13 cellular contexts compared by ENCODE assay signal in the genomic region with DNA sequence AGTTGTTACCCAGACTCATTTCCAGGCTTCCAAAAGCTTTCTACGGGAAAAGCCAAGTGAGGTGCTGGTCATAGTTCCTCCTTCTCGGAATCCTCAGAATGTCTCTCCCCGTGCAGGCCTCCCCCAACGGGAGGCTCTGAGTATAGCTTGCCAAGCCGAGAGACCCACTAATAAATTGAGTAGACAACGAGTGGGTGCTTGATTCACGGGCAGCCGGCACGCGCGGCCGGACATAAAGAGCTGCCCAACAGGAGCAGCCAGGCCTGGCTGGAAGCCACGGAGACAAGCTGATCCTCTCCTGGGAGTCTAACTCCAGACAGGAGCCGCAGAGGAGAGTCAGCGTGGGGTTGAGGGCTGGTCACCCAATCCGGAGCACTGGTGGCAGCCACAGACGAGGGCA. TPM values are rescaled to one million over a fixed set of nuclear protein-coding genes. Genes with fewer than 3 reads are reported as not detected.
DNase-seq lines count a peak whose midpoint lies in the region; TF ChIP-seq lines count a peak whose summit lies in the region.
"Had no signal": no experiment of that assay in that cellular context is flagged by ENCODE, and none has a peak within 500 bp of the region (broad histone marks: within the 10 kb centered on the region; RNA-seq: fewer than 3 reads in every experiment).

No MANE protein-coding gene starts in this region.

- TF ChIP-seq EP300 in SK-N-SH (IDR thresholded peaks at IDR 0.05; ENCODE audit: borderline replicate concordance in 1 of 2, low read depth in 1 of 2, low read length in 1 of 2): no peak

- H3K79me2 ChIP-seq in SK-N-SH (ENCODE audit: insufficient read depth): no peaks in the 10 kb centered on the region

- H3K27ac ChIP-seq in adrenal gland (no peak overlapping the region), SK-N-SH (ENCODE audit: low read depth in 2 of 2, low read length in 1 of 2) (no peak overlapping the region)

- CTCF ChIA-PET in SK-N-SH (lab: Yijun Ruan, JAX): interaction anchor here (1.3 to 1.4 kb wide), 2 partner anchors 9 kb away, joined by 4 read pairs; no protein-coding TSS in a partner anchor

- H3F3A ChIP-seq in SK-N-SH (replicated peaks; ENCODE audit: insufficient read depth): peaks cover 30% of the 10 kb centered on the region

- no peaks in the 10 kb centered on the region for H3K36me3 ChIP-seq in adrenal gland (replicated peaks in 1 of 2)
- H3K36me3 ChIP-seq in iPS-15b (ENCODE audit: control insufficient read depth, insufficient read depth, low read length): no peaks in the 10 kb centered on the region
- H3K36me3 ChIP-seq in SK-N-SH (replicated peaks in 1 of 2; ENCODE audit: control insufficient read depth in 1 of 2, insufficient read depth in 2 of 2, low read length in 1 of 2): no peaks in the 10 kb centered on the region

- H3K27me3 ChIP-seq in adrenal gland (no peaks in the 10 kb centered on the region), iPS-15b (ENCODE audit: control insufficient read depth, insufficient read depth, low read length) (peaks cover 19% of the 10 kb centered on the region), SK-N-SH (ENCODE audit: insufficient read depth) (no peaks in the 10 kb centered on the region)

- no peak overlapping the region for H3K4me2 ChIP-seq in SK-N-SH

- H3K9ac ChIP-seq in iPS-15b (ENCODE audit: low read depth, low read length) (no peak overlapping the region), SK-N-SH (no peak overlapping the region)

- no peak overlapping the region for H3K4me3 ChIP-seq in adrenal gland
- H3K4me3 ChIP-seq in iPS-15b (ENCODE audit: low read depth, low read length): peak overlapping the region; percentile 41
- H3K4me3 ChIP-seq in SK-N-SH (ENCODE audit: low read depth in 2 of 2, low read length in 1 of 2): no peak overlapping the region

- peak; percentile 7 for DNase-seq in DMS79 (lab: John Stamatoyannopoulos, UW)
- DNase-seq in adrenal gland: peak in 4 of 7 donors; percentile 19 to 63 (median 32)
- peak; percentile 94 for DNase-seq in posterior vena cava (ENCODE audit: low spot score)
- DNase-seq in LoVo (ENCODE audit: low spot score): no peak
- DNase-seq in SK-N-SH: no peak
- DNase-seq in SK-N-DZ (ENCODE audit: low spot score): no peak
- no peak for DNase-seq in stimulated activated CD4-positive, alpha-beta T cell treated with anti-CD3 and anti-CD28 coated beads, Interleukin-2, amount 100 ng/mL, for 48 hours
- DNase-seq: activated CD4-positive, alpha-beta T cell treated with anti-CD3 and anti-CD28 coated beads for 1 hour; HCEC 1CT; NCI-H1694 treated with DMSO at 0.1 percent for 48 hours; SW 1271 had no signal

- WGBS in adrenal gland, 4 donors: 58 to 72% (median 69%) methylated on average over 11 to 17 of the region's 17 CpGs
- 82% methylated on average over 14 of the region's 17 CpGs for WGBS in SK-N-SH (ENCODE audit: low lambda C conversion rate)

- H4K20me1 ChIP-seq in SK-N-SH (ENCODE audit: insufficient read depth): no peaks in the 10 kb centered on the region

- H3K9me3 ChIP-seq in adrenal gland (replicated peaks in 1 of 3) (no peaks in the 10 kb centered on the region), iPS-15b (ENCODE audit: control insufficient read depth, insufficient read depth, low read length) (no peaks in the 10 kb centered on the region), SK-N-SH (no peaks in the 10 kb centered on the region)

- no peak for TF ChIP-seq CTCF in adrenal gland (IDR thresholded peaks at IDR 0.05)
- TF ChIP-seq CTCF in SK-N-SH (IDR thresholded peaks at IDR 0.05): no peak

- no peak overlapping the region for H2AFZ ChIP-seq in SK-N-SH (ENCODE audit: low read depth)

- POLR2A ChIA-PET in SK-N-SH (lab: Yijun Ruan, JAX): no interaction called here

- H3K4me1 ChIP-seq in adrenal gland (replicated peaks in 1 of 2) (peaks cover 19 to 35% of the 10 kb centered on the region in 2 donors), iPS-15b (ENCODE audit: control insufficient read depth, insufficient read depth, low read length) (peaks cover 26% of the 10 kb centered on the region), SK-N-SH (ENCODE audit: control insufficient read depth in 1 of 2, insufficient read depth in 2 of 2, low read depth in 1 of 2, low read length in 1 of 2) (peaks cover 31 to 39% of the 10 kb centered on the region in 2 experiments)

- H3K9me2 ChIP-seq in SK-N-SH: no peaks in the 10 kb centered on the region

- TF ChIP-seq POLR2A in adrenal gland (IDR thresholded peaks at IDR 0.05): no peak

- no peak for TF ChIP-seq RAD21 in SK-N-SH (IDR thresholded peaks at IDR 0.05; ENCODE audit: low read length)

- intact Hi-C loops in adrenal gland (cut with DNase I) (loop anchor here in 1 of 2 donors (10.0 kb wide), 1 partner anchor 178 kb away; no protein-coding TSS in a partner anchor), posterior vena cava (cut with DNase I) (loop anchor here (10.0 kb wide), 4 partner anchors 48 to 248 kb away; a partner anchor contains a TSS)

TF ChIP-seq in SK-N-SH, 30 proteins besides CTCF, POLR2A, EP300 and RAD21:
- TF ChIP-seq, protein P1, sequence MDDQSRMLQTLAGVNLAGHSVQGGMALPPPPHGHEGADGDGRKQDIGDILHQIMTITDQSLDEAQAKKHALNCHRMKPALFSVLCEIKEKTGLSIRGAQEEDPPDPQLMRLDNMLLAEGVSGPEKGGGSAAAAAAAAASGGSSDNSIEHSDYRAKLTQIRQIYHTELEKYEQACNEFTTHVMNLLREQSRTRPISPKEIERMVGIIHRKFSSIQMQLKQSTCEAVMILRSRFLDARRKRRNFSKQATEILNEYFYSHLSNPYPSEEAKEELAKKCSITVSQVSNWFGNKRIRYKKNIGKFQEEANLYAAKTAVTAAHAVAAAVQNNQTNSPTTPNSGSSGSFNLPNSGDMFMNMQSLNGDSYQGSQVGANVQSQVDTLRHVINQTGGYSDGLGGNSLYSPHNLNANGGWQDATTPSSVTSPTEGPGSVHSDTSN (IDR thresholded peaks at IDR 0.05): no peak

RNA-seq across cellular contexts. Expression of a gene that starts 43.4 kb away (rescaled TPM):
- 1 to 10 TPM; 2.2 to 4.0 (median 3.2) TPM for total RNA-seq in adrenal gland
- polyA plus RNA-seq in adrenal gland: 10 to 100 TPM in 1 of 3 donors, 1 to 10 TPM in 2; 2.2 to 19.8 (median 4.9) TPM
- 100 to 1,000 TPM; 151 to 172 TPM for total RNA-seq in posterior vena cava
- polyA plus RNA-seq in SK-N-SH (2012; rRNA removed): 0.03 TPM in 1 of 2 replicates, not detected in the other
- 0.01 and 0.03 TPM in 2 replicates for polyA plus RNA-seq in SK-N-SH (2012; cell fraction: cytosol; rRNA removed)
- not detected in 2 replicates for polyA plus RNA-seq in SK-N-SH (2012; cell fraction: nucleus; rRNA removed)
- not detected in 2 replicates for polyA plus RNA-seq in SK-N-DZ (2014; cell fraction: cytosol; rRNA removed)
- not detected in 2 replicates for polyA plus RNA-seq in SK-N-DZ (2014; cell fraction: nucleus; rRNA removed)
- total RNA-seq: activated T-helper 1 cell treated with anti-CD3 and anti-CD28 coated beads, Interleukin-12 subunit alpha, Interleukin-12 subunit beta, Interleukin-2, Interleukin-4 antibody, amounts not matched to agents 30 ng/mL and 10 ng/mL and 1 ng/mL, durations not matched to agents 14 hours and 24 hours and 36 hours had no signal

Comparison
In these comparisons a context has a peak if more than half of its experiments do, and no peak if none do; other contexts are left out.
1. DNase-seq: peak in DMS79 (single experiment), adrenal gland (4 of 7) and posterior vena cava (single experiment); none in LoVo (single experiment), SK-N-SH (single experiment), SK-N-DZ (single experiment) and stimulated activated CD4-positive, alpha-beta T cell treated with anti-CD3 and anti-CD28 coated beads, Interleukin-2, amount 100 ng/mL, for 48 hours (0 of 2).
2. RNA of a gene that starts 43.4 kb away (total RNA-seq): 151 to 172 TPM in posterior vena cava; 2.2 to 4.0 TPM in adrenal gland; every median in the first group is over 10 times any median in the second.